Comparison of ENCODE assay signal across 1 cellular context in genomic region chr10:120039826-120040225, GRCh38.
TF ChIP-seq lines count a peak whose summit lies in the region.

No MANE protein-coding gene starts in this region.

TF ChIP-seq in K562, 482 proteins besides CTCF, POLR2A, EP300 and RAD21 (continued from another document):
- TF ChIP-seq, protein P1, sequence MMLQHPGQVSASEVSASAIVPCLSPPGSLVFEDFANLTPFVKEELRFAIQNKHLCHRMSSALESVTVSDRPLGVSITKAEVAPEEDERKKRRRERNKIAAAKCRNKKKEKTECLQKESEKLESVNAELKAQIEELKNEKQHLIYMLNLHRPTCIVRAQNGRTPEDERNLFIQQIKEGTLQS (IDR thresholded peaks at IDR 0.05) = peak; percentile 44
- TF ChIP-seq, protein P1 (CRISPR knock-in tag; conservative IDR thresholded peaks at IDR 0.05) = no peak
- TF ChIP-seq STAT5A (IDR thresholded peaks at IDR 0.05; ENCODE audit: borderline replicate concordance, low read length) (no peak), HDAC6 (IDR thresholded peaks at IDR 0.05; ENCODE audit: low read depth, low read length) (no peak), CHD7 (IDR thresholded peaks at IDR 0.05; ENCODE audit: low read depth, low read length) (no peak), ETS2 (tag; IDR thresholded peaks at IDR 0.05; ENCODE audit: borderline replicate concordance, poor library complexity, severe bottlenecking) (no peak), ZNF586 (CRISPR knock-in tag; conservative IDR thresholded peaks at IDR 0.05) (no peak)
